Comparison of ENCODE assay signal across 9 cellular contexts in genomic region chr4:147480891-147481576, GRCh38. TPM values are rescaled to one million over a fixed set of nuclear protein-coding genes. Genes with fewer than 3 reads are reported as not detected.
DNase-seq lines count a peak whose midpoint lies in the region; ATAC-seq and TF ChIP-seq lines count a peak whose summit lies in the region.
"Had no signal": no experiment of that assay in that cellular context is flagged by ENCODE, and none has a peak within 500 bp of the region (broad histone marks: within the 10 kb centered on the region; RNA-seq: fewer than 3 reads in every experiment).

EDNRA (plus strand) TSS chr4:147481097; CDS start chr4:147485682, 4,585 bp downstream.

- 1 to 5% methylated on average over 3 to 14 of the region's 68 CpGs for WGBS in gastroesophageal sphincter (ENCODE audit: low coverage in 1 of 2), 2 donors

- H3K4me2 ChIP-seq in osteoblast (ENCODE audit: insufficient read depth, low read length): peak within 1 kb of the TSS; percentile 88

- TF ChIP-seq POLR2A in gastroesophageal sphincter (IDR thresholded peaks at IDR 0.05): no peak

- no peaks in the 10 kb centered on the region for H3K79me2 ChIP-seq in osteoblast (ENCODE audit: insufficient read depth, low read length)

- TF ChIP-seq CTCF in gastroesophageal sphincter (IDR thresholded peaks at IDR 0.05) (no peak), osteoblast (IDR thresholded peaks at IDR 0.05; ENCODE audit: extremely low read depth, low read depth, low read length) (no peak)

- ATAC-seq in gastroesophageal sphincter (peak; percentile 34), GM21576 (IDR thresholded peaks at IDR 0.05; ENCODE audit: unreplicated experiment) (no peak), HG03432 (IDR thresholded peaks at IDR 0.05; ENCODE audit: unreplicated experiment) (no peak), HG02870 (IDR thresholded peaks at IDR 0.05; ENCODE audit: unreplicated experiment) (no peak)

- H3K27me3 ChIP-seq in gastroesophageal sphincter: peaks cover 31% of the 10 kb centered on the region
- H3K27me3 ChIP-seq in osteoblast (ENCODE audit: insufficient read depth, low read length): no peaks in the 10 kb centered on the region

- no peak for TF ChIP-seq EP300 in gastroesophageal sphincter (IDR thresholded peaks at IDR 0.05)

- no peaks in the 10 kb centered on the region for H4K20me1 ChIP-seq in osteoblast (ENCODE audit: insufficient read depth, low read length)

- H3K9me3 ChIP-seq in gastroesophageal sphincter: no peaks in the 10 kb centered on the region
- no peaks in the 10 kb centered on the region for H3K9me3 ChIP-seq in osteoblast (ENCODE audit: low read depth, low read length)

- H2AFZ ChIP-seq in osteoblast (ENCODE audit: low read length): peak within 1 kb of the TSS; percentile 67

- peak; percentile 78 for DNase-seq in AG20443 (ENCODE audit: low spot score)
- peak; percentile 22 for DNase-seq in RPMI7951 (ENCODE audit: low read depth)
- DNase-seq in osteoblast (ENCODE audit: insufficient read length, low spot score, missing footprints): peak; percentile 81
- DNase-seq in foreskin melanocyte: no peak
- DNase-seq: MM.1S had no signal

- no peaks in the 10 kb centered on the region for H3K36me3 ChIP-seq in gastroesophageal sphincter
- H3K36me3 ChIP-seq in osteoblast (ENCODE audit: insufficient read depth, low read length): no peaks in the 10 kb centered on the region

- H3K4me1 ChIP-seq in gastroesophageal sphincter (peaks cover 0 to 20% (median 0%) of the 10 kb centered on the region in 3 donors), osteoblast (ENCODE audit: insufficient read depth, low read length) (peaks cover 25% of the 10 kb centered on the region)

- peak within 1 kb of the TSS; percentile 55 to 57 for H3K4me3 ChIP-seq in gastroesophageal sphincter
- H3K4me3 ChIP-seq in osteoblast (ENCODE audit: insufficient read depth, low read length): peak within 1 kb of the TSS; percentile 72

- H3K27ac ChIP-seq in gastroesophageal sphincter (peak within 1 kb of the TSS; percentile 18 to 69 (median 58)), osteoblast (ENCODE audit: low read depth, low read length) (peak within 1 kb of the TSS; percentile 26)

RNA-seq across cellular contexts. Expression of gene EDNRA, which starts in this region (rescaled TPM):
- 0.36 and 0.39 TPM in 2 replicates for total RNA-seq in RPMI7951 (2014; rRNA removed; shearing (Covaris generic))
- total RNA-seq in gastroesophageal sphincter (10 to 100 TPM in 1 of 4 donors, 1 to 10 TPM in 3; 3.4 to 18.7 (median 7.7) TPM), osteoblast (6.2 and 9.4 TPM in 2 replicates)

Comparison
In these comparisons a context has a peak if more than half of its experiments do, and no peak if none do; other contexts are left out.
1. Peak in DNase-seq in RPMI7951; RNA of the gene not detected or under 1 TPM.